7 cellular contexts compared by ENCODE assay signal in genomic region chr5:139473565-139473964, GRCh38. TPM values are rescaled to one million over a fixed set of nuclear protein-coding genes. Genes with fewer than 3 reads are reported as not detected.
DNase-seq lines count a peak whose midpoint lies in the region; ATAC-seq lines count a peak whose summit lies in the region.
"Had no signal": no experiment of that assay in that cellular context is flagged by ENCODE, and none has a peak within 500 bp of the region (broad histone marks: within the 10 kb centered on the region; RNA-seq: fewer than 3 reads in every experiment).

No MANE protein-coding gene starts in this region.

- H3K27ac Mint-ChIP-seq in activated T-cell treated with anti-CD3 and anti-CD28 coated beads, Interleukin-2, amount 50 U/mL, for 72 hours, result peak overlapping the region; percentile 52

- peaks cover 85% of the 10 kb centered on the region for H3K4me1 Mint-ChIP-seq in activated T-cell treated with anti-CD3 and anti-CD28 coated beads, Interleukin-2, amount 50 U/mL, for 72 hours (ENCODE audit: low read depth)
- peaks cover 80% of the 10 kb centered on the region for H3K4me1 Mint-ChIP-seq in activated T-cell treated with anti-CD3 and anti-CD28 coated beads, Interleukin-2, amount 50 U/mL, for 4 hours (ENCODE audit: low read depth)

- peak overlapping the region in 1 of 2 donors; percentile 10 for H3K4me3 Mint-ChIP-seq in activated T-cell treated with anti-CD3 and anti-CD28 coated beads, Interleukin-2, amount 50 U/mL, for 72 hours
- H3K4me3 Mint-ChIP-seq in activated T-cell treated with anti-CD3 and anti-CD28 coated beads, Interleukin-2, amount 50 U/mL, for 4 hours, result no peak overlapping the region

- H3K27me3 Mint-ChIP-seq in activated T-cell treated with anti-CD3 and anti-CD28 coated beads, Interleukin-2, amount 50 U/mL, for 72 hours (ENCODE audit: low read depth), result no peaks in the 10 kb centered on the region
- no peaks in the 10 kb centered on the region for H3K27me3 Mint-ChIP-seq in activated T-cell treated with anti-CD3 and anti-CD28 coated beads, Interleukin-2, amount 50 U/mL, for 4 hours (ENCODE audit: low read depth)

- no peak for DNase-seq in activated T-cell treated with anti-CD3 and anti-CD28 coated beads, Interleukin-2, amount 50 U/mL, for 72 hours
- no peak for DNase-seq in activated T-cell treated with anti-CD3 and anti-CD28 coated beads, Interleukin-2, amount 50 U/mL, for 4 hours
- DNase-seq in stromal cell of bone marrow (ENCODE audit: low read depth) (peak; percentile 4), globus pallidus (ENCODE audit: low spot score) (no peak)
- DNase-seq: KBM-7 had no signal

- H3K9me3 Mint-ChIP-seq in activated T-cell treated with anti-CD3 and anti-CD28 coated beads, Interleukin-2, amount 50 U/mL, for 72 hours, result no peaks in the 10 kb centered on the region
- H3K9me3 Mint-ChIP-seq in activated T-cell treated with anti-CD3 and anti-CD28 coated beads, Interleukin-2, amount 50 U/mL, for 4 hours, result no peaks in the 10 kb centered on the region

- ATAC-seq in activated T-cell treated with anti-CD3 and anti-CD28 coated beads, Interleukin-2, amount 50 U/mL, for 72 hours (replicated peaks in 1 of 2), result peak in 1 of 2 donors; percentile 10
- no peak for ATAC-seq in activated T-cell treated with anti-CD3 and anti-CD28 coated beads, Interleukin-2, amount 50 U/mL, for 4 hours
- ATAC-seq in esophagus mucosa, result peak; percentile 27
- ATAC-seq in HG03159 (IDR thresholded peaks at IDR 0.05; ENCODE audit: unreplicated experiment), result no peak

- peaks cover 7 to 9% of the 10 kb centered on the region in 2 donors for H3K36me3 Mint-ChIP-seq in activated T-cell treated with anti-CD3 and anti-CD28 coated beads, Interleukin-2, amount 50 U/mL, for 72 hours (ENCODE audit: insufficient read depth in 2 of 2)
- H3K36me3 Mint-ChIP-seq in activated T-cell treated with anti-CD3 and anti-CD28 coated beads, Interleukin-2, amount 50 U/mL, for 4 hours (ENCODE audit: insufficient read depth), result peaks cover 10% of the 10 kb centered on the region

RNA-seq across cellular contexts. Expression of gene SMIM33, which starts 2.8 kb away (rescaled TPM):
- total RNA-seq in activated T-cell treated with anti-CD3 and anti-CD28 coated beads, Interleukin-2, amount 50 U/mL, for 72 hours, result under 1 TPM; 0.22 to 0.35 TPM
- total RNA-seq in activated T-cell treated with anti-CD3 and anti-CD28 coated beads, Interleukin-2, amount 50 U/mL, for 4 hours, result under 1 TPM in 2 of 3 donors, not detected in 1; 0.21 to 0.30 TPM
- not detected for total RNA-seq in esophagus mucosa

RNA-seq across cellular contexts. Expression of gene STING1, which starts 9.0 kb away (rescaled TPM):
- total RNA-seq in activated T-cell treated with anti-CD3 and anti-CD28 coated beads, Interleukin-2, amount 50 U/mL, for 72 hours, result 100 to 1,000 TPM in 1 of 2 donors, 10 to 100 TPM in 1; 98.6 to 230 TPM
- 100 to 1,000 TPM; 139 to 261 (median 172) TPM for total RNA-seq in activated T-cell treated with anti-CD3 and anti-CD28 coated beads, Interleukin-2, amount 50 U/mL, for 4 hours
- 45.5 TPM for total RNA-seq in esophagus mucosa

RNA-seq across cellular contexts. Expression of gene ECSCR, which starts 11.0 kb away (rescaled TPM):
- 1 to 10 TPM; 1.2 to 1.4 TPM for total RNA-seq in activated T-cell treated with anti-CD3 and anti-CD28 coated beads, Interleukin-2, amount 50 U/mL, for 72 hours
- 1 to 10 TPM; 2.6 to 4.0 (median 2.9) TPM for total RNA-seq in activated T-cell treated with anti-CD3 and anti-CD28 coated beads, Interleukin-2, amount 50 U/mL, for 4 hours
- 5.0 TPM for total RNA-seq in esophagus mucosa

RNA-seq across cellular contexts. Expression of gene DNAJC18, which starts 34.2 kb away (rescaled TPM):
- total RNA-seq in activated T-cell treated with anti-CD3 and anti-CD28 coated beads, Interleukin-2, amount 50 U/mL, for 72 hours, result 10 to 100 TPM; 46.1 to 73.7 TPM
- 10 to 100 TPM; 22.7 to 32.8 (median 26.2) TPM for total RNA-seq in activated T-cell treated with anti-CD3 and anti-CD28 coated beads, Interleukin-2, amount 50 U/mL, for 4 hours
- 2.2 TPM for total RNA-seq in esophagus mucosa
